In genomic region chr6:3285732-3286131, GRCh38 we compare ENCODE assay signal across 13 cellular contexts. TPM values are rescaled to one million over a fixed set of nuclear protein-coding genes. Genes with fewer than 3 reads are reported as not detected.
"Had no signal": no experiment of that assay in that cellular context is flagged by ENCODE, and none has a peak within 500 bp of the region (broad histone marks: within the 10 kb centered on the region; RNA-seq: fewer than 3 reads in every experiment).

No MANE protein-coding gene starts in this region.

- H3K27ac Mint-ChIP-seq: activated CD4-positive, alpha-beta T cell treated with anti-CD3 and anti-CD28 coated beads, Interleukin-2, amount 10 ng/mL, durations not matched to agents 7 days and 5 days; activated T-helper 1 cell treated with anti-CD3 and anti-CD28 coated beads, Interleukin-12 subunit alpha, Interleukin-12 subunit beta, Interleukin-2, Interleukin-4 antibody, amounts not matched to agents 30 ng/mL and 10 ng/mL and 1 ng/mL, durations not matched to agents 14 hours and 24 hours and 36 hours; immature natural killer cell; type B pancreatic cell had no signal

- H3K27me3 ChIP-seq: breast epithelium, esophagus squamous epithelium, neutrophil had no signal

- H3K4me3 ChIP-seq: breast epithelium, esophagus squamous epithelium, skin epidermis had no signal

- H3K4me1 Mint-ChIP-seq: activated CD4-positive, alpha-beta T cell treated with anti-CD3 and anti-CD28 coated beads, Interleukin-2, amount 10 ng/mL, durations not matched to agents 7 days and 5 days; immature natural killer cell had no signal

- H3K4me3 Mint-ChIP-seq: activated CD4-positive, alpha-beta T cell treated with anti-CD3 and anti-CD28 coated beads, Interleukin-2, amount 10 ng/mL, durations not matched to agents 7 days and 5 days; activated T-helper 1 cell treated with anti-CD3 and anti-CD28 coated beads, Interleukin-12 subunit alpha, Interleukin-12 subunit beta, Interleukin-2, Interleukin-4 antibody, amounts not matched to agents 30 ng/mL and 10 ng/mL and 1 ng/mL, durations not matched to agents 14 hours and 24 hours and 36 hours; immature natural killer cell; type B pancreatic cell had no signal

- H3K27me3 Mint-ChIP-seq: activated CD4-positive, alpha-beta T cell treated with anti-CD3 and anti-CD28 coated beads, Interleukin-2, amount 10 ng/mL, durations not matched to agents 7 days and 5 days; type B pancreatic cell had no signal

- H3K27ac ChIP-seq: breast epithelium, esophagus squamous epithelium, neutrophil, skin epidermis had no signal

- H3K36me3 ChIP-seq: breast epithelium, neutrophil had no signal

- DNase-seq: activated CD4-positive, alpha-beta T cell treated with anti-CD3 and anti-CD28 coated beads, Interleukin-2, amount 10 ng/mL, durations not matched to agents 7 days and 5 days; activated naive CD4-positive, alpha-beta T cell treated with Interleukin-2 at 50 U/mL for 16 hours; esophagus squamous epithelium; immature natural killer cell; stimulated activated CD4-positive, alpha-beta T cell treated with anti-CD3 and anti-CD28 coated beads, Interleukin-4, amount 100 ng/mL, for 24 hours; stimulated activated naive CD4-positive, alpha-beta T cell treated with Interleukin-2 at 50 U/mL for 16 hours; SW 1271 had no signal

- H3K4me1 ChIP-seq: breast epithelium had no signal

- H3K9me3 Mint-ChIP-seq: activated CD4-positive, alpha-beta T cell treated with anti-CD3 and anti-CD28 coated beads, Interleukin-2, amount 10 ng/mL, durations not matched to agents 7 days and 5 days; activated T-helper 1 cell treated with anti-CD3 and anti-CD28 coated beads, Interleukin-12 subunit alpha, Interleukin-12 subunit beta, Interleukin-2, Interleukin-4 antibody, amounts not matched to agents 30 ng/mL and 10 ng/mL and 1 ng/mL, durations not matched to agents 14 hours and 24 hours and 36 hours; immature natural killer cell; type B pancreatic cell had no signal

- H3K36me3 Mint-ChIP-seq: immature natural killer cell had no signal

- H3K9me3 ChIP-seq: breast epithelium, esophagus squamous epithelium, neutrophil had no signal

RNA-seq across cellular contexts. Expression of gene TUBB2B, which starts 58.3 kb away (rescaled TPM):
- total RNA-seq: activated CD4-positive, alpha-beta T cell treated with anti-CD3 and anti-CD28 coated beads, Interleukin-2, amount 10 ng/mL, durations not matched to agents 7 days and 5 days; activated CD8-positive, alpha-beta memory T cell treated with anti-CD3 and anti-CD28 coated beads for 36 hours had no signal
